Comparison of ENCODE assay signal across 16 cellular contexts in genomic region chr12:68749861-68750260, GRCh38.
"Had no signal": no experiment of that assay in that cellular context is flagged by ENCODE, and none has a peak within 500 bp of the region (broad histone marks: within the 10 kb centered on the region; RNA-seq: fewer than 3 reads in every experiment).

No MANE protein-coding gene starts in this region.

- H3K27me3 Mint-ChIP-seq: activated CD8-positive, alpha-beta memory T cell treated with anti-CD3 and anti-CD28 coated beads, Interleukin-2, amount 10 ng/mL, durations not matched to agents 7 days and 5 days; activated naive CD8-positive, alpha-beta T cell treated with anti-CD3 and anti-CD28 coated beads for 36 hours; activated T-cell treated with anti-CD3 and anti-CD28 coated beads, Interleukin-2, amount 50 U/mL, for 24 hours; progenitor cell of endocrine pancreas had no signal

- H3K9me3 Mint-ChIP-seq: activated naive CD8-positive, alpha-beta T cell treated with anti-CD3 and anti-CD28 coated beads for 36 hours; activated T-cell treated with anti-CD3 and anti-CD28 coated beads, Interleukin-2, amount 50 U/mL, for 24 hours; stimulated activated effector memory CD8-positive, alpha-beta T cell treated with anti-CD3 and anti-CD28 coated beads, Interleukin-12 subunit alpha, Interleukin-12 subunit beta, amount 100 ng/mL, for 72 hours had no signal

- H3K4me3 ChIP-seq: breast epithelium, heart right ventricle, left lung, transverse colon had no signal

- DNase-seq: activated CD4-positive, alpha-beta T cell treated with anti-CD3 and anti-CD28 coated beads for 1 hour; activated CD4-positive, alpha-beta T cell treated with anti-CD3 and anti-CD28 coated beads, Interleukin-2, amount 50 U/mL, for 48 hours; activated CD8-positive, alpha-beta memory T cell treated with anti-CD3 and anti-CD28 coated beads, Interleukin-2, amount 10 ng/mL, durations not matched to agents 7 days and 5 days; activated effector memory CD4-positive, alpha-beta T cell treated with anti-CD3 and anti-CD28 coated beads, Interleukin-2, amount 50 U/mL, for 16 hours; activated naive CD8-positive, alpha-beta T cell treated with anti-CD3 and anti-CD28 coated beads for 36 hours; activated T-cell treated with anti-CD3 and anti-CD28 coated beads, Interleukin-2, amount 50 U/mL, for 24 hours; heart right ventricle; islet precursor cell; left lung; mesendoderm; right cardiac atrium; small intestine; transverse colon had no signal

- ATAC-seq: activated CD8-positive, alpha-beta memory T cell treated with anti-CD3 and anti-CD28 coated beads, Interleukin-2, amount 10 ng/mL, durations not matched to agents 7 days and 5 days; heart right ventricle; left lung; right cardiac atrium; stimulated activated effector memory CD8-positive, alpha-beta T cell treated with anti-CD3 and anti-CD28 coated beads, Interleukin-12 subunit alpha, Interleukin-12 subunit beta, amount 100 ng/mL, for 72 hours had no signal

- H3K27me3 ChIP-seq: breast epithelium, heart right ventricle, left lung, transverse colon had no signal

- H3K4me1 ChIP-seq: breast epithelium had no signal

- H3K27ac Mint-ChIP-seq: activated CD8-positive, alpha-beta memory T cell treated with anti-CD3 and anti-CD28 coated beads, Interleukin-2, amount 10 ng/mL, durations not matched to agents 7 days and 5 days; activated naive CD8-positive, alpha-beta T cell treated with anti-CD3 and anti-CD28 coated beads for 36 hours; activated T-cell treated with anti-CD3 and anti-CD28 coated beads, Interleukin-2, amount 50 U/mL, for 24 hours; progenitor cell of endocrine pancreas; stimulated activated effector memory CD8-positive, alpha-beta T cell treated with anti-CD3 and anti-CD28 coated beads, Interleukin-12 subunit alpha, Interleukin-12 subunit beta, amount 100 ng/mL, for 72 hours had no signal

- H3K27ac ChIP-seq: heart right ventricle, left lung, transverse colon had no signal

- H3K4me3 Mint-ChIP-seq: activated CD8-positive, alpha-beta memory T cell treated with anti-CD3 and anti-CD28 coated beads, Interleukin-2, amount 10 ng/mL, durations not matched to agents 7 days and 5 days; activated naive CD8-positive, alpha-beta T cell treated with anti-CD3 and anti-CD28 coated beads for 36 hours; activated T-cell treated with anti-CD3 and anti-CD28 coated beads, Interleukin-2, amount 50 U/mL, for 24 hours; stimulated activated effector memory CD8-positive, alpha-beta T cell treated with anti-CD3 and anti-CD28 coated beads, Interleukin-12 subunit alpha, Interleukin-12 subunit beta, amount 100 ng/mL, for 72 hours had no signal

- H3K36me3 ChIP-seq: breast epithelium had no signal

- H3K9me3 ChIP-seq: breast epithelium, heart right ventricle, left lung, transverse colon had no signal
